In the genomic region with DNA sequence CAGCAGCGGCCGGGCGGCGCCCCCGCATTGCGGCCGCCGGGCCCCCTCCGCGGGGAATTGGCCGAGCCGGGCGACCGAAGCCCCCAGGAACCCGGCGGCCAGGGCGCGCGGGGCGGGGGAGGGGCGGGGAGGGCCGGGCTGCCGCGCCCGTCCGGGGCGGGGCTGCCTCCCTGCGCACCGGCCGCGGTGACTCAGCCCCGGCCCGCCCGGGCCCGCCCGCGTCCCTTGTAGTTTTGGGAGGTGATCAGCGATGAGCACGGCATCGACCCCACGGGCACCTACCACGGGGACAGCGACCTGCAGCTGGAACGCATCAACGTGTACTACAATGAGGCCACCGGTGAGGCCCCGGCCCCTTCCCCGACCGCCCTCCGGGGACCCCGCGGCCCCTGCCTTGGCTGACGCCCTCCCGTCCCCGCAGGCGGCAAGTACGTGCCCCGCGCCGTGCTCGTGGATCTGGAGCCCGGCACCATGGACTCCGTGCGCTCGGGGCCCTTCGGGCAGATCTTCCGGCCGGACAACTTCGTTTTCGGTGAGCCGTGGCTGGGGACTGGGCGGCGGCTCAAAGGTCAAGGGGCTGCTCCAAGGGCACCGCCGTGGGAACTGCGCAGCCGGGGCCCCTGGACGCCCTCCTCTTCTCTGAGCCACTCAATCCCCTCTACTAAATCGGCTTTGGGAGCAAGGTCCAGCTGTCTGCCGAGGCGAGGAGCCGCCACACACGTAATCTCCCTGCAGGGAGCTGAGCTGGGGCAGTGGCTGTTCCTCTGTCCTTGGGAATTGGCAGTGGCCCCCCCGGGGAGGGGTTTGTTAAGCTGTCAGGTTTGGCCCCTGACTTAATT, we compare ENCODE assay signal across 8 cellular contexts. TPM values are rescaled to one million over a fixed set of nuclear protein-coding genes. Genes with fewer than 3 reads are reported as not detected.
A peak's percentile ranks its signal among the peaks of the same experiment; 100 is the strongest.
DNase-seq lines count a peak whose midpoint lies in the region; ATAC-seq and TF ChIP-seq lines count a peak whose summit lies in the region.

No MANE protein-coding gene starts in this region.

- in situ Hi-C loops in gastrocnemius medialis (cut with MboI; ENCODE audit: low sequenced_read_pairs in 4 of 4), result no loop called here

- H3K27me3 ChIP-seq in heart right ventricle (no peaks in the 10 kb centered on the region), gastrocnemius medialis (no peaks in the 10 kb centered on the region)

- no peak overlapping the region for H3K27ac Mint-ChIP-seq in activated naive CD8-positive, alpha-beta T cell

- H3K4me1 ChIP-seq in heart right ventricle (peaks cover 11 to 63% (median 46%) of the 10 kb centered on the region in 9 donors), gastrocnemius medialis (peaks cover 54 to 69% of the 10 kb centered on the region in 2 donors)

- intact Hi-C loops in heart right ventricle (cut with DNase I), result loop anchor here in 2 of 10 donors (1.0 to 2.0 kb wide), 2 partner anchors 12 to 19 kb away; a partner anchor contains a TSS
- intact Hi-C loops in gastrocnemius medialis (cut with DNase I; ENCODE audit: low total_unique reads), result loop anchor here (1.0 to 5.0 kb wide), 4 partner anchors 14 to 53 kb away; a partner anchor contains a TSS

- 1 to 2% methylated on average over 56 to 84 of the region's 84 CpGs for WGBS in heart right ventricle, 2 donors

- peaks cover 4% of the 10 kb centered on the region for H3K36me3 Mint-ChIP-seq in activated naive CD8-positive, alpha-beta T cell

- no peaks in the 10 kb centered on the region for H3K27me3 Mint-ChIP-seq in activated naive CD8-positive, alpha-beta T cell

- peak overlapping the region; percentile 56 to 97 (median 92) for H3K4me3 ChIP-seq in heart right ventricle
- H3K4me3 ChIP-seq in gastrocnemius medialis, result peak overlapping the region; percentile 75 to 100 (median 85)

- no peak for TF ChIP-seq CTCF in heart right ventricle (IDR thresholded peaks at IDR 0.05)
- TF ChIP-seq CTCF in gastrocnemius medialis (IDR thresholded peaks at IDR 0.05 in 4 of 5, conservative IDR thresholded peaks at IDR 0.05 in 1 of 5), result no peak

- peaks cover 20% of the 10 kb centered on the region for H3K4me1 Mint-ChIP-seq in activated naive CD8-positive, alpha-beta T cell (ENCODE audit: low read depth)

- H3K27ac ChIP-seq in heart right ventricle (peak overlapping the region; percentile 88 to 99 (median 94)), gastrocnemius medialis (peak overlapping the region; percentile 89 to 98 (median 93))

- peak; percentile 78 for DNase-seq in Daoy (ENCODE audit: low read depth)
- peak; percentile 60 for DNase-seq in RPMI7951 (ENCODE audit: low read depth)
- peak; percentile 63 to 71 for DNase-seq in heart right ventricle
- peak; percentile 41 to 64 for DNase-seq in gastrocnemius medialis

- peak overlapping the region; percentile 93 for H3K4me3 Mint-ChIP-seq in activated naive CD8-positive, alpha-beta T cell

- H3K36me3 ChIP-seq in heart right ventricle, result peaks cover 0 to 26% (median 12%) of the 10 kb centered on the region in 9 donors
- H3K36me3 ChIP-seq in gastrocnemius medialis, result peaks cover 0 to 23% of the 10 kb centered on the region in 2 donors

- peak; percentile 4 for ATAC-seq in HG02610 (IDR thresholded peaks at IDR 0.05; ENCODE audit: unreplicated experiment)
- peak in 3 of 8 donors; percentile 7 to 23 (median 9) for ATAC-seq in heart right ventricle
- peak; percentile 34 to 35 for ATAC-seq in gastrocnemius medialis
- ATAC-seq in HG03378 (IDR thresholded peaks at IDR 0.05; ENCODE audit: unreplicated experiment), result no peak
- no peak for ATAC-seq in GM19397 (IDR thresholded peaks at IDR 0.05; ENCODE audit: unreplicated experiment)

- H3K9me3 ChIP-seq in heart right ventricle, result no peaks in the 10 kb centered on the region
- H3K9me3 ChIP-seq in gastrocnemius medialis, result no peaks in the 10 kb centered on the region

- no peaks in the 10 kb centered on the region for H3K9me3 Mint-ChIP-seq in activated naive CD8-positive, alpha-beta T cell (ENCODE audit: low read depth)

- peak in 1 of 2 donors; percentile 62 for TF ChIP-seq POLR2A in gastrocnemius medialis (IDR thresholded peaks at IDR 0.05)

RNA-seq across cellular contexts. Expression of a gene that starts 0.6 kb away (rescaled TPM):
- 294 and 321 TPM in 2 replicates for total RNA-seq in Daoy (2014; rRNA removed; shearing (Covaris generic))
- total RNA-seq in RPMI7951 (2014; rRNA removed; shearing (Covaris generic)), result 295 and 372 TPM in 2 replicates
- 100 to 1,000 TPM; 211 to 495 (median 330) TPM for total RNA-seq in heart right ventricle
- polyA plus RNA-seq in heart right ventricle, result 100 to 1,000 TPM; 522 to 992 TPM
- 100 to 1,000 TPM; 222 to 495 (median 363) TPM for total RNA-seq in gastrocnemius medialis

RNA-seq across cellular contexts. Expression of a gene that starts 9.4 kb away (rescaled TPM):
- total RNA-seq in Daoy (2014; rRNA removed; shearing (Covaris generic)), result not detected in 2 replicates
- total RNA-seq in RPMI7951 (2014; rRNA removed; shearing (Covaris generic)), result not detected in 2 replicates
- under 1 TPM in 3 of 10 donors, not detected in 7; 0.24 to 0.32 (median 0.32) TPM for total RNA-seq in heart right ventricle
- polyA plus RNA-seq in heart right ventricle, result under 1 TPM in 1 of 2 donors, not detected in 1; 0.44 TPM
- not detected for total RNA-seq in gastrocnemius medialis

RNA-seq across cellular contexts. Expression of a gene that starts 11.0 kb away (rescaled TPM):
- total RNA-seq in Daoy (2014; rRNA removed; shearing (Covaris generic)), result not detected in 2 replicates
- not detected in 2 replicates for total RNA-seq in RPMI7951 (2014; rRNA removed; shearing (Covaris generic))
- total RNA-seq in heart right ventricle (not detected), gastrocnemius medialis (not detected)
- polyA plus RNA-seq in heart right ventricle, result not detected

RNA-seq across cellular contexts. Expression of a gene that starts 13.4 kb away (rescaled TPM):
- total RNA-seq in Daoy (2014; rRNA removed; shearing (Covaris generic)), result 62.2 and 74.7 TPM in 2 replicates
- total RNA-seq in RPMI7951 (2014; rRNA removed; shearing (Covaris generic)), result 34.2 and 46.8 TPM in 2 replicates
- 10 to 100 TPM; 31.6 to 47.1 (median 39.2) TPM for total RNA-seq in heart right ventricle
- polyA plus RNA-seq in heart right ventricle, result 10 to 100 TPM; 31.5 to 52.9 TPM
- 10 to 100 TPM; 21.6 to 61.5 (median 39.4) TPM for total RNA-seq in gastrocnemius medialis

RNA-seq across cellular contexts. Expression of a gene that starts 14.4 kb away (rescaled TPM):
- total RNA-seq in Daoy (2014; rRNA removed; shearing (Covaris generic)), result 0.21 TPM in 1 of 2 replicates, not detected in the other
- not detected in 2 replicates for total RNA-seq in RPMI7951 (2014; rRNA removed; shearing (Covaris generic))
- total RNA-seq in heart right ventricle (under 1 TPM in 1 of 10 donors, not detected in 9; 0.14 TPM), gastrocnemius medialis (not detected)
- polyA plus RNA-seq in heart right ventricle, result not detected

Comparison
In these comparisons a context has a peak if more than half of its experiments do, and no peak if none do; other contexts are left out.
1. ATAC-seq: peak in HG02610 (single experiment) and gastrocnemius medialis (2 of 2); none in HG03378 (single experiment) and GM19397 (single experiment).
2. Peak in every context shown above with its lines, with median percentiles within 50 percentile points of each other: DNase-seq.